ENCODE assay signal across 25 cellular contexts in genomic region chr20:17818187-17818586, GRCh38.
"Had no signal": no experiment of that assay in that cellular context is flagged by ENCODE, and none has a peak within 500 bp of the region (broad histone marks: within the 10 kb centered on the region; RNA-seq: fewer than 3 reads in every experiment).

No MANE protein-coding gene starts in this region.

- ATAC-seq: naive thymus-derived CD8-positive, alpha-beta T cell; natural killer cell treated with Interleukin-12 subunit alpha and Interleukin-12 subunit beta and Interleukin-15 and Interleukin-18, amount 100 ng/mL, for 72 hours; pancreas; psoas muscle; right cardiac atrium; right lobe of liver; stimulated activated naive B cell treated with anti-CD40 and anti-IgM and Interleukin-4, amounts not matched to agents 10 μg/mL and 1 μg/mL and 100 μg/mL, for 72 hours; stimulated activated naive CD8-positive, alpha-beta T cell treated with anti-CD3 and anti-CD28 coated beads, Interleukin-15, amount 100 ng/mL, for 72 hours; stimulated activated naive CD8-positive, alpha-beta T cell treated with anti-CD3 and anti-CD28 coated beads, Interleukin-15, Interleukin-2, amounts not matched to agents 100 U/mL and 50 U/mL, for 24 hours; upper lobe of right lung had no signal

- H3K27ac ChIP-seq: neutrophil, pancreas, psoas muscle, right lobe of liver, skin epidermis, suprapubic skin, testis, tibial artery, upper lobe of right lung, uterus had no signal

- H3K9me3 ChIP-seq: neutrophil, pancreas, psoas muscle, right lobe of liver, suprapubic skin, testis, tibial artery, transverse colon, upper lobe of right lung, uterus had no signal

- H3K4me3 ChIP-seq: pancreas, psoas muscle, right lobe of liver, skin epidermis, suprapubic skin, testis, tibial artery, transverse colon, upper lobe of right lung, uterus had no signal

- H3K4me1 ChIP-seq: psoas muscle, suprapubic skin, testis, tibial artery, upper lobe of right lung, uterus had no signal

- H3K36me3 ChIP-seq: neutrophil, pancreas, right lobe of liver, suprapubic skin, tibial artery, transverse colon, upper lobe of right lung, uterus had no signal

- FAIRE-seq: pancreas had no signal

- H3K27me3 ChIP-seq: neutrophil, pancreas, right lobe of liver, suprapubic skin, testis, tibial artery, transverse colon, upper lobe of right lung, uterus had no signal

- DNase-seq: naive B cell; naive thymus-derived CD8-positive, alpha-beta T cell; nephron progenitor cell; nucleus accumbens; psoas muscle; right cardiac atrium; right lobe of liver; stimulated activated CD4-positive, alpha-beta T cell treated with anti-CD3 and anti-CD28 coated beads, Interleukin-15, amount 100 ng/mL, for 24 hours; stimulated activated CD4-positive, alpha-beta T cell treated with anti-CD3 and anti-CD28 coated beads, Interleukin-4, amount 100 ng/mL, for 1 hour; stimulated activated CD4-positive, alpha-beta T cell treated with anti-CD3 and anti-CD28 coated beads, Interleukin-4, amount 100 ng/mL, for 4 hours; stimulated activated CD8-positive, alpha-beta memory T cell treated with anti-CD3 and anti-CD28 coated beads, Interleukin-4, amount 100 ng/mL, for 48 hours; stimulated activated naive B cell treated with anti-CD40 and anti-IgM and Interleukin-4, amounts not matched to agents 10 μg/mL and 1 μg/mL and 100 μg/mL, for 72 hours; stimulated activated naive CD8-positive, alpha-beta T cell treated with anti-CD3 and anti-CD28 coated beads, Interleukin-15, amount 100 ng/mL, for 72 hours; stimulated activated naive CD8-positive, alpha-beta T cell treated with anti-CD3 and anti-CD28 coated beads, Interleukin-15, Interleukin-2, amounts not matched to agents 100 U/mL and 50 U/mL, for 24 hours; substantia nigra; testis; tibial artery; transverse colon; upper lobe of right lung; uterus had no signal
